ENCODE assay signal across 8 cellular contexts in genomic region chr15:45126535-45127158, GRCh38. TPM values are rescaled to one million over a fixed set of nuclear protein-coding genes. Genes with fewer than 3 reads are reported as not detected.
DNase-seq lines count a peak whose midpoint lies in the region; ATAC-seq and TF ChIP-seq lines count a peak whose summit lies in the region.

No MANE protein-coding gene starts in this region.

- DNase-seq in BE2C (peak; percentile 50), GM12864 (ENCODE audit: low read depth) (no peak), RKO (ENCODE audit: low spot score) (peak; percentile 48), colonic mucosa (peak; percentile 45), psoas muscle (no peak), HuH-7.5 (ENCODE audit: low spot score) (no peak), NCI-H226 (no peak), hypothalamus (lab: John Stamatoyannopoulos, UW) (no peak)

- H3K27me3 ChIP-seq in BE2C (no peaks in the 10 kb centered on the region), colonic mucosa (peaks cover 24% of the 10 kb centered on the region), psoas muscle (ENCODE audit: insufficient read depth in 3 of 3, low read length in 2 of 3) (peaks cover 0 to 46% (median 15%) of the 10 kb centered on the region in 3 donors)

- WGBS in psoas muscle, 3 donors, result 58 to 67% (median 60%) methylated on average over 2 of the region's 2 CpGs

- H3K4me1 ChIP-seq in BE2C, result peaks cover 7% of the 10 kb centered on the region
- peaks cover 4% of the 10 kb centered on the region for H3K4me1 ChIP-seq in colonic mucosa
- H3K4me1 ChIP-seq in psoas muscle, result no peaks in the 10 kb centered on the region

- H3K4me3 ChIP-seq in BE2C (ENCODE audit: low read depth, low read length) (no peak overlapping the region), GM12864 (ENCODE audit: low read depth, low read length) (no peak overlapping the region), colonic mucosa (no peak overlapping the region), psoas muscle (no peak overlapping the region)

- H3K9me3 ChIP-seq in BE2C (no peaks in the 10 kb centered on the region), colonic mucosa (no peaks in the 10 kb centered on the region), psoas muscle (no peaks in the 10 kb centered on the region)

- intact Hi-C loops in colonic mucosa (cut with DNase I), result no loop called here
- intact Hi-C loops in psoas muscle (cut with DNase I), result no loop called here

- no peak overlapping the region for H3K27ac ChIP-seq in colonic mucosa
- no peak overlapping the region for H3K27ac ChIP-seq in psoas muscle

- no peak overlapping the region for H3K9ac ChIP-seq in colonic mucosa (ENCODE audit: low read depth in 2 of 2, low read length in 2 of 2)

- TF ChIP-seq CTCF in BE2C (IDR thresholded peaks at IDR 0.05; ENCODE audit: low read depth, low read length) (peak; percentile 79), GM12864 (IDR thresholded peaks at IDR 0.05; ENCODE audit: low read depth, low read length, missing control alignments) (peak; percentile 65), colonic mucosa (IDR thresholded peaks at IDR 0.05) (peak; percentile 70), psoas muscle (IDR thresholded peaks at IDR 0.05) (peak; percentile 55)

- ATAC-seq in psoas muscle, result peak in 1 of 4 donors; percentile 59

- H3K36me3 ChIP-seq in BE2C, result no peaks in the 10 kb centered on the region
- H3K36me3 ChIP-seq in colonic mucosa, result no peaks in the 10 kb centered on the region
- H3K36me3 ChIP-seq in psoas muscle (ENCODE audit: insufficient read depth in 1 of 2, low read depth in 1 of 2), result no peaks in the 10 kb centered on the region

RNA-seq across cellular contexts. Expression of gene DUOXA1, which starts 3.0 kb away (rescaled TPM):
- not detected for polyA plus RNA-seq in BE2C (2012; ENCODE audit: insufficient read depth, insufficient read length, low read depth)
- 1 to 10 TPM in 1 of 2 donors, under 1 TPM in 1; 0.88 to 1.3 TPM for total RNA-seq in colonic mucosa
- total RNA-seq in psoas muscle, result under 1 TPM in 2 of 4 donors, not detected in 2; 0.44 to 0.56 TPM
- under 1 TPM in 2 of 3 donors, not detected in 1; 0.04 to 0.05 TPM for polyA plus RNA-seq in psoas muscle

RNA-seq across cellular contexts. Expression of gene DUOX1, which starts 3.1 kb away (rescaled TPM):
- polyA plus RNA-seq in BE2C (2012; ENCODE audit: insufficient read depth, insufficient read length, low read depth), result 1.4 TPM
- under 1 TPM; 0.45 to 0.96 TPM for total RNA-seq in colonic mucosa
- under 1 TPM; 0.46 to 0.94 (median 0.59) TPM for total RNA-seq in psoas muscle
- polyA plus RNA-seq in psoas muscle, result under 1 TPM; 0.03 to 0.18 (median 0.17) TPM

RNA-seq across cellular contexts. Expression of gene DUOXA2, which starts 12.5 kb away (rescaled TPM):
- not detected for polyA plus RNA-seq in BE2C (2012; ENCODE audit: insufficient read depth, insufficient read length, low read depth)
- 10 to 100 TPM; 30.2 to 48.5 TPM for total RNA-seq in colonic mucosa
- not detected for total RNA-seq in psoas muscle
- under 1 TPM in 1 of 3 donors, not detected in 2; 0.11 TPM for polyA plus RNA-seq in psoas muscle

RNA-seq across cellular contexts. Expression of gene DUOX2, which starts 12.7 kb away (rescaled TPM):
- polyA plus RNA-seq in BE2C (2012; ENCODE audit: insufficient read depth, insufficient read length, low read depth), result 0.66 TPM
- total RNA-seq in colonic mucosa, result 100 to 1,000 TPM in 1 of 2 donors, 10 to 100 TPM in 1; 40.0 to 111 TPM
- under 1 TPM in 2 of 4 donors, not detected in 2; 0.04 to 0.73 TPM for total RNA-seq in psoas muscle
- under 1 TPM; 0.01 to 0.06 (median 0.01) TPM for polyA plus RNA-seq in psoas muscle

Comparison
In these comparisons a context has a peak if more than half of its experiments do, and no peak if none do; other contexts are left out.
1. DNase-seq: peak in BE2C (single experiment), RKO (single experiment) and colonic mucosa (single experiment); none in GM12864 (single experiment), psoas muscle (0 of 2), HuH-7.5 (single experiment), NCI-H226 (single experiment) and hypothalamus (0 of 51).
2. RNA of gene DUOXA2, which starts 12.5 kb away (total RNA-seq): 30.2 to 48.5 TPM in colonic mucosa; not detected in psoas muscle; every median in the first group is over 10 times any median in the second.
3. Peak in every context shown above with its lines, with median percentiles within 50 percentile points of each other: CTCF ChIP-seq.